In genomic region chr2:222848862-222849261, GRCh38 we compare ENCODE assay signal across 2 cellular contexts.
TF ChIP-seq lines count a peak whose summit lies in the region.

No MANE protein-coding gene starts in this region.

TF ChIP-seq in GM23338, 12 proteins besides CTCF, POLR2A, EP300 and RAD21:
- no peak for TF ChIP-seq NANOG (IDR thresholded peaks at IDR 0.05; ENCODE audit: borderline replicate concordance)
- TF ChIP-seq ZNF462 (CRISPR knock-in tag; IDR thresholded peaks at IDR 0.05) = no peak
- TF ChIP-seq EZH2phosphoT487 (IDR thresholded peaks at IDR 0.05; ENCODE audit: unreplicated experiment) = no peak
- TF ChIP-seq POLR2AphosphoS5 (IDR thresholded peaks at IDR 0.05; ENCODE audit: low read depth) = no peak
- no peak for TF ChIP-seq CREB1 (CRISPR knock-in tag; IDR thresholded peaks at IDR 0.05; ENCODE audit: low read depth)
- TF ChIP-seq ZNF331 (CRISPR knock-in tag; IDR thresholded peaks at IDR 0.05; ENCODE audit: low read depth) = no peak
- no peak for TF ChIP-seq JUNB (IDR thresholded peaks at IDR 0.05; ENCODE audit: unreplicated experiment)
- TF ChIP-seq EZH2 (IDR thresholded peaks at IDR 0.05; ENCODE audit: low read depth, unreplicated experiment) = no peak
- no peak for TF ChIP-seq ETS1 (IDR thresholded peaks at IDR 0.05)
- no peak for TF ChIP-seq STAT1 (IDR thresholded peaks at IDR 0.05; ENCODE audit: unreplicated experiment)
- no peak for TF ChIP-seq ZNF114 (CRISPR knock-in tag; IDR thresholded peaks at IDR 0.05)
- TF ChIP-seq REST (IDR thresholded peaks at IDR 0.05; ENCODE audit: unreplicated experiment) = no peak
TF ChIP-seq in GM23338: peak in this region for 0.

TF ChIP-seq in K562, 482 proteins besides CTCF, POLR2A, EP300 and RAD21:
- TF ChIP-seq SPI1 (IDR thresholded peaks at IDR 0.05; ENCODE audit: borderline replicate concordance, low read depth, low read length) (peak; percentile 65; the same call in 1 of the 2 replicates), TCFL5 (CRISPR knock-in tag; conservative IDR thresholded peaks at IDR 0.05) (no peak)
